30 cellular contexts compared by ENCODE assay signal in the genomic region with DNA sequence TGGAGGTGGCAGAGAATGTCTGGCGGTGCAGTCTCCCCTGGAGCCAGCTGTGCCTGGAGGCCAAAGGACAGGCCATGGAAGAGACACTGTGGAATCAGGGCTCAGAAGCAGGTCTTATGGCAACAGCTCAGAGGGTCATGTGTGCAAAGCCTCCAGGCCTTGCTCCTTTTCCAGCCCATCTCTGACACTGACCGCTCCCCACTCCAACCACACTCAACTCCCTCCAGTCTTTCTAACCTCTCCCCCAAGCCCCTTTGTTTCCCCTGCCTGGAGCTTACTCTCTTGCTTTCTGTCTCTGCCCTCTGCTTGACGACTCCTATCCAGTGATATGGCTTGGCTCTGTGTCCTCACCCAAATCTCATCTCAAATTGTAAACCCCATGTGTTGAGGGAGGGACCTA. TPM values are rescaled to one million over a fixed set of nuclear protein-coding genes. Genes with fewer than 3 reads are reported as not detected.
"Had no signal": no experiment of that assay in that cellular context is flagged by ENCODE, and none has a peak within 500 bp of the region (broad histone marks: within the 10 kb centered on the region; RNA-seq: fewer than 3 reads in every experiment).

No MANE protein-coding gene starts in this region.

- H3K9me3 Mint-ChIP-seq: natural killer cell treated with Interleukin-12 subunit alpha and Interleukin-12 subunit beta and Interleukin-15 and Interleukin-18, amount 100 ng/mL, for 72 hours; stimulated activated effector memory CD8-positive, alpha-beta T cell treated with anti-CD3 and anti-CD28 coated beads, Interleukin-12 subunit alpha, Interleukin-12 subunit beta, amount 100 ng/mL, for 72 hours; stimulated activated naive CD8-positive, alpha-beta T cell treated with anti-CD3 and anti-CD28 coated beads, Interleukin-15, Interleukin-2, amounts not matched to agents 100 ng/mL and 50 ng/mL, for 24 hours had no signal

- H3K4me1 Mint-ChIP-seq: stimulated activated effector memory CD8-positive, alpha-beta T cell treated with anti-CD3 and anti-CD28 coated beads, Interleukin-12 subunit alpha, Interleukin-12 subunit beta, amount 100 ng/mL, for 72 hours had no signal

- H3K4me3 Mint-ChIP-seq: naive thymus-derived CD4-positive, alpha-beta T cell; natural killer cell treated with Interleukin-12 subunit alpha and Interleukin-12 subunit beta and Interleukin-15 and Interleukin-18, amount 100 ng/mL, for 72 hours; stimulated activated effector memory CD8-positive, alpha-beta T cell treated with anti-CD3 and anti-CD28 coated beads, Interleukin-12 subunit alpha, Interleukin-12 subunit beta, amount 100 ng/mL, for 72 hours; stimulated activated naive CD8-positive, alpha-beta T cell treated with anti-CD3 and anti-CD28 coated beads, Interleukin-15, Interleukin-2, amounts not matched to agents 100 ng/mL and 50 ng/mL, for 24 hours had no signal

- H3K27ac ChIP-seq: left lung, lower lobe of right lung, neutrophil, ovary, prostate gland, skin epidermis, suprapubic skin, thoracic aorta, tibial artery, upper lobe of right lung had no signal

- H3K9me3 ChIP-seq: left lung, lower lobe of right lung, mucosa of descending colon, neutrophil, ovary, prostate gland, suprapubic skin, thoracic aorta, tibial artery, upper lobe of right lung had no signal

- ATAC-seq: left colon; left lung; lower lobe of right lung; mucosa of descending colon; naive thymus-derived CD4-positive, alpha-beta T cell; natural killer cell treated with Interleukin-12 subunit alpha and Interleukin-12 subunit beta and Interleukin-15 and Interleukin-18, amount 100 ng/mL, for 72 hours; right cardiac atrium; sciatic nerve; stimulated activated effector memory CD8-positive, alpha-beta T cell treated with anti-CD3 and anti-CD28 coated beads, Interleukin-12 subunit alpha, Interleukin-12 subunit beta, amount 100 ng/mL, for 72 hours; upper lobe of right lung had no signal

- H3K4me3 ChIP-seq: left lung, lower lobe of right lung, mucosa of descending colon, ovary, prostate gland, skin epidermis, suprapubic skin, thoracic aorta, tibial artery, upper lobe of right lung had no signal

- H3K36me3 Mint-ChIP-seq: naive thymus-derived CD4-positive, alpha-beta T cell; natural killer cell treated with Interleukin-12 subunit alpha and Interleukin-12 subunit beta and Interleukin-15 and Interleukin-18, amount 100 ng/mL, for 72 hours; stimulated activated effector memory CD8-positive, alpha-beta T cell treated with anti-CD3 and anti-CD28 coated beads, Interleukin-12 subunit alpha, Interleukin-12 subunit beta, amount 100 ng/mL, for 72 hours had no signal

- DNase-seq: hippocampal formation; kidney; left colon; left lung; lower lobe of right lung; mammary epithelial cell; mesendoderm; midbrain; mucosa of descending colon; naive thymus-derived CD4-positive, alpha-beta T cell; occipital lobe; ovary; retina; right cardiac atrium; stimulated activated CD4-positive, alpha-beta T cell treated with anti-CD3 and anti-CD28 coated beads, Interleukin-12 subunit alpha, Interleukin-12 subunit beta, amount 100 ng/mL, for 4 hours; stimulated activated CD4-positive, alpha-beta T cell treated with anti-CD3 and anti-CD28 coated beads, Interleukin-4, amount 100 ng/mL, for 24 hours; stimulated activated naive CD4-positive, alpha-beta T cell; tibial artery; trophoblast cell; upper lobe of right lung had no signal

- H3K27me3 Mint-ChIP-seq: stimulated activated naive CD8-positive, alpha-beta T cell treated with anti-CD3 and anti-CD28 coated beads, Interleukin-15, Interleukin-2, amounts not matched to agents 100 ng/mL and 50 ng/mL, for 24 hours had no signal

- H3K27ac Mint-ChIP-seq: naive thymus-derived CD4-positive, alpha-beta T cell; natural killer cell treated with Interleukin-12 subunit alpha and Interleukin-12 subunit beta and Interleukin-15 and Interleukin-18, amount 100 ng/mL, for 72 hours; stimulated activated effector memory CD8-positive, alpha-beta T cell treated with anti-CD3 and anti-CD28 coated beads, Interleukin-12 subunit alpha, Interleukin-12 subunit beta, amount 100 ng/mL, for 72 hours; stimulated activated naive CD8-positive, alpha-beta T cell treated with anti-CD3 and anti-CD28 coated beads, Interleukin-15, Interleukin-2, amounts not matched to agents 100 ng/mL and 50 ng/mL, for 24 hours had no signal

- H3K36me3 ChIP-seq: left lung, lower lobe of right lung, neutrophil, ovary, prostate gland, suprapubic skin, thoracic aorta, tibial artery, upper lobe of right lung had no signal

- H3K4me1 ChIP-seq: left lung, lower lobe of right lung, prostate gland, suprapubic skin, tibial artery, upper lobe of right lung had no signal

- H3K27me3 ChIP-seq: ovary had no signal

RNA-seq across cellular contexts. Expression of gene CRMP1, which starts 34.2 kb away (rescaled TPM):
- total RNA-seq: natural killer cell treated with Interleukin-12 subunit alpha and Interleukin-12 subunit beta and Interleukin-15 and Interleukin-18, amount 100 ng/mL, for 72 hours; subcutaneous adipose tissue had no signal
- polyA plus RNA-seq: naive thymus-derived CD4-positive, alpha-beta T cell had no signal
